In genomic region chr11:8098879-8099278, GRCh38 we compare ENCODE assay signal across 2 cellular contexts.
TF ChIP-seq lines count a peak whose summit lies in the region.

No MANE protein-coding gene starts in this region.

TF ChIP-seq in HCT116, 20 proteins besides CTCF, POLR2A, EP300 and RAD21:
- no peak for TF ChIP-seq JUND (IDR thresholded peaks at IDR 0.05)
- no peak for TF ChIP-seq ZFX (IDR thresholded peaks at IDR 0.05)
- TF ChIP-seq SP1 (IDR thresholded peaks at IDR 0.05; ENCODE audit: low read depth): no peak
- no peak for TF ChIP-seq CEBPB (IDR thresholded peaks at IDR 0.05; ENCODE audit: low read depth)
- no peak for TF ChIP-seq ZBTB33 (IDR thresholded peaks at IDR 0.05; ENCODE audit: extremely low read depth, insufficient replicate concordance, low read length)
- no peak for TF ChIP-seq EGR1 (IDR thresholded peaks at IDR 0.05; ENCODE audit: low read depth)
- no peak for TF ChIP-seq MAX (IDR thresholded peaks at IDR 0.05)
- no peak for TF ChIP-seq YY1 (IDR thresholded peaks at IDR 0.05; ENCODE audit: extremely low read depth, insufficient replicate concordance, low read depth, low read length)
- no peak for TF ChIP-seq POLR2AphosphoS5 (IDR thresholded peaks at IDR 0.05; ENCODE audit: low read depth, low read length)
- TF ChIP-seq ELF1 (IDR thresholded peaks at IDR 0.05; ENCODE audit: borderline replicate concordance, low read depth): no peak
- no peak for TF ChIP-seq ATF3 (IDR thresholded peaks at IDR 0.05)
- TF ChIP-seq SRF (IDR thresholded peaks at IDR 0.05; ENCODE audit: low read depth): no peak

TF ChIP-seq in K562, 482 proteins besides CTCF, POLR2A, EP300 and RAD21:
- TF ChIP-seq CLOCK (CRISPR knock-in tag; IDR thresholded peaks at IDR 0.05; ENCODE audit: borderline replicate concordance): no peak
- TF ChIP-seq ZHX1 (conservative IDR thresholded peaks at IDR 0.05; ENCODE audit: low read length): no peak
- TF ChIP-seq CEBPB (tag; IDR thresholded peaks at IDR 0.05): no peak
- no peak for TF ChIP-seq NUFIP1 (IDR thresholded peaks at IDR 0.05; ENCODE audit: partially characterized antibody)
- no peak for TF ChIP-seq HMGXB4 (CRISPR knock-in tag; IDR thresholded peaks at IDR 0.05)
